In the genomic region with DNA sequence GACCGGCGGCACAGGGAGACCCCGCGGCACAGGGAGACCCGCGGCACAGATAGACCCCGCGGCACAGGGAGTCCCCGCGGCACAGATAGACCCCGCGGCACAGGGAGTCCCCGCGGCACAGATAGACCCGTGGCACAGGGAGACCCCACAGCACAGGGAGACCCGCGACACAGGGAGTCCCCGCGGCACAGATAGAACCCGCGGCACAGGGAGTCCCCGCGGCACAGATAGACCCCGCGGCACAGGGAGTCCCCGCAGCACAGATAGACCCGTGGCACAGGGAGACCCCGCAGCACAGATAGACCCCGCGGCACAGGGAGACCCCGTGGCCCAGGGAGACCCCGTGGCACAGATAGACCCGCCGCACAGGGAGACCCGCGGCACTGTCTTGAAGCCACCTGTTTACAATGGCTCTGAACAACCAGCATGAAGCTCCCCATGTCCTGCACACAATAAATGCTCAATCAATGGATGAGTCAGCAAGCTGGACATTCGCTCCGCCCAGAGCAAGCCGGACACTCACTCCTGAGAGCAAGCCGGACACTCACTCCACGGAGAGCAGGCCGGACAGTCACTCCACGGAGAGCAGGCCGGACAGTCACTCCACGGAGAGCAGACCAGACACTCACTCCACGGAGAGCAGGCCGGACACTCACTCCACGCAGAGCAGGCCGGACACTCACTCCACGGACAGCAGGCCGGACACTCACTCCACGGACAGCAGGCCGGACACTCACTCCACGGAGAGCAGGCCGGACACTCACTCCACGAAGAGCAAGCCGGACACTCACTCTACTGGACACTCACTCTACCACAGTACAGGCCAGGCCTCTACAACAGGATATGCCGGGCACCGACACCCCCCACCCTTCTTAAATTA, we compare ENCODE assay signal across 29 cellular contexts.
DNase-seq lines count a peak whose midpoint lies in the region; ATAC-seq and TF ChIP-seq lines count a peak whose summit lies in the region.
"Had no signal": no experiment of that assay in that cellular context is flagged by ENCODE, and none has a peak within 500 bp of the region (broad histone marks: within the 10 kb centered on the region; RNA-seq: fewer than 3 reads in every experiment).

No MANE protein-coding gene starts in this region.

- H4K20me1 ChIP-seq in GM23338 (replicated peaks; ENCODE audit: insufficient read depth): peaks cover 6% of the 10 kb centered on the region

- TF ChIP-seq CTCF in GM23338 (conservative IDR thresholded peaks at IDR 0.05; ENCODE audit: low read depth in 2 of 2) (no peak), RWPE1 (conservative IDR thresholded peaks at IDR 0.05; ENCODE audit: low read depth) (no peak), fibroblast of mammary gland (conservative IDR thresholded peaks at IDR 0.05; ENCODE audit: control insufficient read depth, insufficient read depth, low read depth, low read length) (no peak), sigmoid colon (IDR thresholded peaks at IDR 0.05) (no peak)

- H3K4me1 ChIP-seq in GM23338 (ENCODE audit: insufficient read depth) (no peaks in the 10 kb centered on the region), sigmoid colon (peaks cover 0 to 83% (median 59%) of the 10 kb centered on the region in 4 donors)

- no peaks in the 10 kb centered on the region for H3K9me3 ChIP-seq in sigmoid colon
- H3K9me3 ChIP-seq: BE2C, breast epithelium, Peyer's patch, testis had no signal

- DNase-seq in GM23338 (ENCODE audit: low spot score): no peak
- no peak for DNase-seq in RWPE1 (ENCODE audit: low spot score)
- peak; percentile 58 for DNase-seq in fibroblast of mammary gland (ENCODE audit: low read depth)
- DNase-seq in sigmoid colon: no peak
- no peak for DNase-seq in activated CD4-positive, alpha-beta T cell treated with anti-CD3 and anti-CD28 coated beads for 48 hours
- no peak for DNase-seq in sciatic nerve (ENCODE audit: low spot score)
- DNase-seq: activated CD8-positive, alpha-beta T cell treated with anti-CD3 and anti-CD28 coated beads for 36 hours; activated naive CD4-positive, alpha-beta T cell treated with anti-CD3 and anti-CD28 coated beads, Interleukin-2, amount 10 ng/mL, durations not matched to agents 7 days and 5 days; BE2C; DMS153; H7; head of caudate nucleus; Kasumi-1; kidney; midbrain; natural killer cell; NCI-H146; NCI-H2107; NCI-H748 treated with DMSO at 0.1 percent for 48 hours; Peyer's patch; SIG-M5; small intestine; stimulated activated naive CD4-positive, alpha-beta T cell; testis had no signal

- POLR2A ChIA-PET in RWPE1 (lab: Yijun Ruan, JAX; ENCODE audit: low non-redundant PET): no interaction called here

- no peak overlapping the region for H3K4me3 Mint-ChIP-seq in GM23338
- H3K4me3 Mint-ChIP-seq: activated CD8-positive, alpha-beta T cell treated with anti-CD3 and anti-CD28 coated beads for 36 hours; activated naive CD4-positive, alpha-beta T cell treated with anti-CD3 and anti-CD28 coated beads, Interleukin-2, amount 10 ng/mL, durations not matched to agents 7 days and 5 days; natural killer cell had no signal

- H3K4me2 ChIP-seq in GM23338: no peak overlapping the region

- TF ChIP-seq EP300 in sigmoid colon (IDR thresholded peaks at IDR 0.05): no peak

- peak overlapping the region; percentile 56; the same call in 1 of the 2 replicates for H3K27ac Mint-ChIP-seq in GM23338
- H3K27ac Mint-ChIP-seq: activated CD8-positive, alpha-beta T cell treated with anti-CD3 and anti-CD28 coated beads for 36 hours; activated naive CD4-positive, alpha-beta T cell treated with anti-CD3 and anti-CD28 coated beads, Interleukin-2, amount 10 ng/mL, durations not matched to agents 7 days and 5 days had no signal

- peaks cover 12% of the 10 kb centered on the region; the same call in 1 of the 2 replicates for H3K36me3 ChIP-seq in GM23338 (ENCODE audit: insufficient read depth)
- H3K36me3 ChIP-seq in sigmoid colon: peaks cover 0 to 42% (median 14%) of the 10 kb centered on the region in 4 donors
- H3K36me3 ChIP-seq: breast epithelium had no signal

- no peak overlapping the region for H3K27ac ChIP-seq in GM23338 (ENCODE audit: low read depth)
- H3K27ac ChIP-seq in RWPE1: peak overlapping the region; percentile 49
- H3K27ac ChIP-seq in sigmoid colon: peak overlapping the region; percentile 25 to 98 (median 86)
- H3K27ac ChIP-seq: epithelial cell of prostate, HL-60, Peyer's patch, testis had no signal

- H3K4me1 Mint-ChIP-seq in GM23338: peaks cover 6% of the 10 kb centered on the region
- H3K4me1 Mint-ChIP-seq: activated naive CD4-positive, alpha-beta T cell treated with anti-CD3 and anti-CD28 coated beads, Interleukin-2, amount 10 ng/mL, durations not matched to agents 7 days and 5 days had no signal

- H3K9me3 Mint-ChIP-seq in GM23338: no peaks in the 10 kb centered on the region
- H3K9me3 Mint-ChIP-seq: activated CD8-positive, alpha-beta T cell treated with anti-CD3 and anti-CD28 coated beads for 36 hours; activated naive CD4-positive, alpha-beta T cell treated with anti-CD3 and anti-CD28 coated beads, Interleukin-2, amount 10 ng/mL, durations not matched to agents 7 days and 5 days; natural killer cell had no signal

- no peak overlapping the region for H2AFZ ChIP-seq in GM23338

- 94 to 95% methylated on average over 59 of the region's 59 CpGs for WGBS in sigmoid colon, 2 donors

- peaks cover 19% of the 10 kb centered on the region for H3K79me2 ChIP-seq in GM23338 (replicated peaks; ENCODE audit: insufficient read depth)

- peaks cover 11% of the 10 kb centered on the region for H3K27me3 Mint-ChIP-seq in GM23338 (ENCODE audit: insufficient read depth, low read depth, poor library complexity)
- H3K27me3 Mint-ChIP-seq: activated CD8-positive, alpha-beta T cell treated with anti-CD3 and anti-CD28 coated beads for 36 hours; activated naive CD4-positive, alpha-beta T cell treated with anti-CD3 and anti-CD28 coated beads, Interleukin-2, amount 10 ng/mL, durations not matched to agents 7 days and 5 days had no signal

- H3K9me2 ChIP-seq in GM23338 (ENCODE audit: insufficient read depth): no peaks in the 10 kb centered on the region

- CTCF ChIA-PET in RWPE1 (lab: Yijun Ruan, JAX): no interaction called here

- H3K27me3 ChIP-seq in GM23338 (ENCODE audit: insufficient read depth): no peaks in the 10 kb centered on the region
- H3K27me3 ChIP-seq in sigmoid colon: no peaks in the 10 kb centered on the region
- H3K27me3 ChIP-seq: BE2C, breast epithelium, Peyer's patch, testis had no signal

- ATAC-seq in GM23338 (no peak), HG02678 (IDR thresholded peaks at IDR 0.05; ENCODE audit: unreplicated experiment) (no peak), sciatic nerve (no peak)
- ATAC-seq: activated CD8-positive, alpha-beta T cell treated with anti-CD3 and anti-CD28 coated beads for 36 hours; GM12878; natural killer cell had no signal

- no peaks in the 10 kb centered on the region; the same call in 1 of the 2 replicates for H3F3A ChIP-seq in GM23338 (replicated peaks; ENCODE audit: low read depth)

- no peak for TF ChIP-seq POLR2A in sigmoid colon (IDR thresholded peaks at IDR 0.05)

- intact Hi-C loops in sigmoid colon (cut with DNase I) (no loop called here), sciatic nerve (cut with DNase I) (no loop called here)

- H3K36me3 Mint-ChIP-seq in GM23338 (ENCODE audit: low read depth): peaks cover 31% of the 10 kb centered on the region

- H3K4me3 ChIP-seq in GM23338: no peak overlapping the region
- no peak overlapping the region for H3K4me3 ChIP-seq in fibroblast of mammary gland (ENCODE audit: control insufficient read depth, low read depth, low read length)
- H3K4me3 ChIP-seq in sigmoid colon: no peak overlapping the region
- H3K4me3 ChIP-seq: breast epithelium, GM12878, Peyer's patch, testis had no signal

TF ChIP-seq in GM23338, 12 proteins besides CTCF, POLR2A, EP300 and RAD21 (continues in another document):
- no peak for TF ChIP-seq NANOG (IDR thresholded peaks at IDR 0.05; ENCODE audit: borderline replicate concordance)
- TF ChIP-seq POLR2AphosphoS5 (IDR thresholded peaks at IDR 0.05; ENCODE audit: low read depth): no peak
- TF ChIP-seq ZNF114 (CRISPR knock-in tag; IDR thresholded peaks at IDR 0.05): no peak
